Comparison of ENCODE assay signal across 10 cellular contexts in the genomic region with DNA sequence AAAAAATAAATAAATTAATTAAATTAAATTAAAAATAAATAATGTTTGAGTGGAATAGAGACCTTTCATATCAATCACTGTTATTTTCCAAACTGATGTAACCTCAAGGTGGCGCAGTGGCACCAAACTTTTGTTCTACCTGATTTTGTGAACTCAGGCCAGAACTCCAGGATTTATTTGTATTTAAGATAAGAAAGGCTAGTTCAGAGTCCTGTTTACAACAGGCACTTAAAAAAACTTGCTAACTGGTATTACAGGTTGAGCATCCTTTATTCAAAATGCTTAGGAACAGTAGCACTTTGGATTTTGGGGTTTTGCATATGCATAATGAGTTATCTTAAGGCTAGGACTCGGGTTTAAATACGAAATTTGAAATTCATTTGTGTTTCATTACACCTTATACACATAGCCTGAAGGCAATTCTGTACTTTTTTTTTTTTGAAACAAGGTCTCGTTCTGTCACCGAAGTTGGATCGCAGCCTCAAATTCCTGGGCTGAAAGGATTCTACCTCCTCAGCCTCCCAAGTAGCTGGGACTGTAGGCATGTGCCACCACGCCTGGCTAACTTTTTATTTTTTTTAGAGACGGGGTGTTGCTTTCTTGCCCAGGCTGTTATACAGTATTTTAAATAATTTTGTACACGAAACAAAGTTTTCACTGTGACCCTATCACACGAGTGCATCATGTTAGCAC. TPM values are rescaled to one million over a fixed set of nuclear protein-coding genes. Genes with fewer than 3 reads are reported as not detected.
DNase-seq lines count a peak whose midpoint lies in the region; ATAC-seq and TF ChIP-seq lines count a peak whose summit lies in the region.
"Had no signal": no experiment of that assay in that cellular context is flagged by ENCODE, and none has a peak within 500 bp of the region (broad histone marks: within the 10 kb centered on the region; RNA-seq: fewer than 3 reads in every experiment).

No MANE protein-coding gene starts in this region.

- peak overlapping the region; percentile 26; the same call in 1 of the 2 replicates for H3K27ac Mint-ChIP-seq in GM23338
- no peak overlapping the region for H3K27ac Mint-ChIP-seq in activated CD4-positive, alpha-beta memory T cell treated with anti-CD3 and anti-CD28 coated beads, Interleukin-2, amount 10 ng/mL, durations not matched to agents 7 days and 5 days

- POLR2A ChIA-PET in activated CD4-positive, alpha-beta memory T cell treated with anti-CD3 and anti-CD28 coated beads, Interleukin-2, amount 10 ng/mL, durations not matched to agents 7 days and 5 days (lab: Charles Lee) = interaction anchor here (1.7 kb wide), 1 partner anchor 30 kb away, joined by 4 read pairs; no protein-coding TSS in a partner anchor

- peak; percentile 18 for DNase-seq in CD1c-positive myeloid dendritic cell (ENCODE audit: extremely low spot score)
- peak; percentile 69 for DNase-seq in GM23338 (ENCODE audit: low spot score)
- DNase-seq in adipocyte (ENCODE audit: low read depth) = peak; percentile 50
- DNase-seq in left kidney (ENCODE audit: low read depth, low spot score) = peak; percentile 31
- no peak for DNase-seq in activated gamma-delta T cell (lab: John Stamatoyannopoulos, UW)
- DNase-seq in activated CD4-positive, alpha-beta memory T cell treated with anti-CD3 and anti-CD28 coated beads, Interleukin-2, amount 10 ng/mL, durations not matched to agents 7 days and 5 days = no peak
- DNase-seq in SKM-1 treated with dmso at 0.1 percent for 144 hours (lab: John Stamatoyannopoulos, UW; ENCODE audit: unreplicated experiment) = no peak
- DNase-seq: foreskin melanocyte had no signal

- H3K9me3 Mint-ChIP-seq in GM23338 = no peaks in the 10 kb centered on the region
- no peaks in the 10 kb centered on the region for H3K9me3 Mint-ChIP-seq in activated CD4-positive, alpha-beta memory T cell treated with anti-CD3 and anti-CD28 coated beads, Interleukin-2, amount 10 ng/mL, durations not matched to agents 7 days and 5 days

- peaks cover 47% of the 10 kb centered on the region for H3K4me1 Mint-ChIP-seq in GM23338
- peaks cover 36% of the 10 kb centered on the region for H3K4me1 Mint-ChIP-seq in activated CD4-positive, alpha-beta memory T cell treated with anti-CD3 and anti-CD28 coated beads, Interleukin-2, amount 10 ng/mL, durations not matched to agents 7 days and 5 days

- H2AFZ ChIP-seq in GM23338 = no peak overlapping the region

- no peak for ATAC-seq in GM23338
- no peak for ATAC-seq in HG02588 (IDR thresholded peaks at IDR 0.05; ENCODE audit: unreplicated experiment)

- H3K36me3 Mint-ChIP-seq in GM23338 (ENCODE audit: low read depth) = peaks cover 18% of the 10 kb centered on the region; the same call in 2 of the 3 replicates
- peaks cover 23% of the 10 kb centered on the region for H3K36me3 Mint-ChIP-seq in activated CD4-positive, alpha-beta memory T cell treated with anti-CD3 and anti-CD28 coated beads, Interleukin-2, amount 10 ng/mL, durations not matched to agents 7 days and 5 days (ENCODE audit: low read depth)

- CTCF ChIA-PET in activated CD4-positive, alpha-beta memory T cell treated with anti-CD3 and anti-CD28 coated beads, Interleukin-2, amount 10 ng/mL, durations not matched to agents 7 days and 5 days (lab: Charles Lee) = interaction anchor here (1.2 to 1.7 kb wide), 4 partner anchors 10 to 106 kb away, joined by 3 to 8 read pairs (median 4); no protein-coding TSS in a partner anchor

- H3K9me3 ChIP-seq in adipocyte (ENCODE audit: control insufficient read depth, low read length) = no peaks in the 10 kb centered on the region

- H3K9me2 ChIP-seq in GM23338 (ENCODE audit: insufficient read depth) = no peaks in the 10 kb centered on the region

- peaks cover 80% of the 10 kb centered on the region for H4K20me1 ChIP-seq in GM23338 (replicated peaks; ENCODE audit: insufficient read depth)

- H3K9ac ChIP-seq in adipocyte (ENCODE audit: low read length) = no peak overlapping the region

- peaks cover 2% of the 10 kb centered on the region for H3K27me3 Mint-ChIP-seq in GM23338 (ENCODE audit: insufficient read depth, low read depth, poor library complexity)
- no peaks in the 10 kb centered on the region for H3K27me3 Mint-ChIP-seq in activated CD4-positive, alpha-beta memory T cell treated with anti-CD3 and anti-CD28 coated beads, Interleukin-2, amount 10 ng/mL, durations not matched to agents 7 days and 5 days

- peaks cover 97% of the 10 kb centered on the region for H3K79me2 ChIP-seq in GM23338 (replicated peaks; ENCODE audit: insufficient read depth)

- H3F3A ChIP-seq in GM23338 (replicated peaks; ENCODE audit: low read depth) = 0 out of 2 replicates have a peak, but pooled peaks cover 14% of the 10 kb centered on the region

- TF ChIP-seq CTCF in GM23338 (conservative IDR thresholded peaks at IDR 0.05; ENCODE audit: low read depth in 2 of 2) = peak; percentile 59 to 62

- no peak overlapping the region for H3K27ac ChIP-seq in GM23338 (ENCODE audit: low read depth)

- H3K27me3 ChIP-seq in GM23338 (ENCODE audit: insufficient read depth) = no peaks in the 10 kb centered on the region
- H3K27me3 ChIP-seq in adipocyte (replicated peaks; ENCODE audit: control insufficient read depth, insufficient read depth, low read length) = no peaks in the 10 kb centered on the region

- H3K4me2 ChIP-seq in GM23338 = no peak overlapping the region

- H3K4me3 ChIP-seq in GM23338 (no peak overlapping the region), adipocyte (ENCODE audit: low read length) (no peak overlapping the region)

- H3K4me3 Mint-ChIP-seq in GM23338 = no peak overlapping the region
- no peak overlapping the region for H3K4me3 Mint-ChIP-seq in activated CD4-positive, alpha-beta memory T cell treated with anti-CD3 and anti-CD28 coated beads, Interleukin-2, amount 10 ng/mL, durations not matched to agents 7 days and 5 days

- H3K36me3 ChIP-seq in GM23338 (ENCODE audit: insufficient read depth) (no peaks in the 10 kb centered on the region; the same call in 1 of the 2 replicates), adipocyte (ENCODE audit: control insufficient read depth, insufficient read depth, low read length, severe bottlenecking) (peaks cover 18% of the 10 kb centered on the region)

- H3K4me1 ChIP-seq in GM23338 (ENCODE audit: insufficient read depth) (peaks cover 46% of the 10 kb centered on the region), adipocyte (ENCODE audit: control insufficient read depth, insufficient read depth, low read length) (peaks cover 14% of the 10 kb centered on the region)

TF ChIP-seq in GM23338, 12 proteins besides CTCF, POLR2A, EP300 and RAD21 (continues in another document):
- TF ChIP-seq, protein P1, sequence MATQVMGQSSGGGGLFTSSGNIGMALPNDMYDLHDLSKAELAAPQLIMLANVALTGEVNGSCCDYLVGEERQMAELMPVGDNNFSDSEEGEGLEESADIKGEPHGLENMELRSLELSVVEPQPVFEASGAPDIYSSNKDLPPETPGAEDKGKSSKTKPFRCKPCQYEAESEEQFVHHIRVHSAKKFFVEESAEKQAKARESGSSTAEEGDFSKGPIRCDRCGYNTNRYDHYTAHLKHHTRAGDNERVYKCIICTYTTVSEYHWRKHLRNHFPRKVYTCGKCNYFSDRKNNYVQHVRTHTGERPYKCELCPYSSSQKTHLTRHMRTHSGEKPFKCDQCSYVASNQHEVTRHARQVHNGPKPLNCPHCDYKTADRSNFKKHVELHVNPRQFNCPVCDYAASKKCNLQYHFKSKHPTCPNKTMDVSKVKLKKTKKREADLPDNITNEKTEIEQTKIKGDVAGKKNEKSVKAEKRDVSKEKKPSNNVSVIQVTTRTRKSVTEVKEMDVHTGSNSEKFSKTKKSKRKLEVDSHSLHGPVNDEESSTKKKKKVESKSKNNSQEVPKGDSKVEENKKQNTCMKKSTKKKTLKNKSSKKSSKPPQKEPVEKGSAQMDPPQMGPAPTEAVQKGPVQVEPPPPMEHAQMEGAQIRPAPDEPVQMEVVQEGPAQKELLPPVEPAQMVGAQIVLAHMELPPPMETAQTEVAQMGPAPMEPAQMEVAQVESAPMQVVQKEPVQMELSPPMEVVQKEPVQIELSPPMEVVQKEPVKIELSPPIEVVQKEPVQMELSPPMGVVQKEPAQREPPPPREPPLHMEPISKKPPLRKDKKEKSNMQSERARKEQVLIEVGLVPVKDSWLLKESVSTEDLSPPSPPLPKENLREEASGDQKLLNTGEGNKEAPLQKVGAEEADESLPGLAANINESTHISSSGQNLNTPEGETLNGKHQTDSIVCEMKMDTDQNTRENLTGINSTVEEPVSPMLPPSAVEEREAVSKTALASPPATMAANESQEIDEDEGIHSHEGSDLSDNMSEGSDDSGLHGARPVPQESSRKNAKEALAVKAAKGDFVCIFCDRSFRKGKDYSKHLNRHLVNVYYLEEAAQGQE (IDR thresholded peaks at IDR 0.05; ENCODE audit: unreplicated experiment) = no peak
- TF ChIP-seq EZH2phosphoT487 (IDR thresholded peaks at IDR 0.05; ENCODE audit: unreplicated experiment) (no peak), CREB1 (CRISPR knock-in tag; IDR thresholded peaks at IDR 0.05; ENCODE audit: low read depth) (no peak), NANOG (IDR thresholded peaks at IDR 0.05; ENCODE audit: borderline replicate concordance) (no peak)

RNA-seq across cellular contexts. Expression of gene YY1, which starts 32.4 kb away (rescaled TPM):
- 79.5 and 88.2 TPM in 2 replicates for total RNA-seq in GM23338 (2014; rRNA removed; shearing (Covaris generic))
- 126 and 128 TPM in 2 replicates for polyA plus RNA-seq in GM23338 (2016; fragmentation: Nextera tagmentation; extraction: Ambion mirVana)
- 10 to 100 TPM; 94.0 to 95.6 TPM for total RNA-seq in activated CD4-positive, alpha-beta memory T cell treated with anti-CD3 and anti-CD28 coated beads, Interleukin-2, amount 10 ng/mL, durations not matched to agents 7 days and 5 days

RNA-seq across cellular contexts. Expression of gene SLC25A29, which starts 34.9 kb away (rescaled TPM):
- 206 TPM in 2 replicates for total RNA-seq in GM23338 (2014; rRNA removed; shearing (Covaris generic))
- 65.6 and 67.3 TPM in 2 replicates for polyA plus RNA-seq in GM23338 (2016; fragmentation: Nextera tagmentation; extraction: Ambion mirVana)
- total RNA-seq in activated CD4-positive, alpha-beta memory T cell treated with anti-CD3 and anti-CD28 coated beads, Interleukin-2, amount 10 ng/mL, durations not matched to agents 7 days and 5 days = 1 to 10 TPM; 8.2 to 8.9 TPM

RNA-seq across cellular contexts. Expression of gene SLC25A47, which starts 51.7 kb away (rescaled TPM):
- total RNA-seq in GM23338 (2014; rRNA removed; shearing (Covaris generic)) = not detected in 2 replicates
- polyA plus RNA-seq in GM23338 (2016; fragmentation: Nextera tagmentation; extraction: Ambion mirVana) = not detected in 2 replicates
- not detected for total RNA-seq in activated CD4-positive, alpha-beta memory T cell treated with anti-CD3 and anti-CD28 coated beads, Interleukin-2, amount 10 ng/mL, durations not matched to agents 7 days and 5 days
- total RNA-seq: T-helper 2 cell treated with Interferon-gamma antibody and Interleukin-4, amounts not matched to agents 100 ng/mL and 5 ng/mL, for 36 hours had no signal

Comparison
In these comparisons a context has a peak if more than half of its experiments do, and no peak if none do; other contexts are left out.
1. DNase-seq: peak in CD1c-positive myeloid dendritic cell (single experiment), GM23338 (single experiment), adipocyte (single experiment) and left kidney (single experiment); none in activated gamma-delta T cell (single experiment), activated CD4-positive, alpha-beta memory T cell treated with anti-CD3 and anti-CD28 coated beads, Interleukin-2, amount 10 ng/mL, durations not matched to agents 7 days and 5 days (single experiment) and SKM-1 treated with dmso at 0.1 percent for 144 hours (single experiment).
2. RNA of gene SLC25A29, which starts 34.9 kb away (total RNA-seq): 206 TPM in GM23338; 8.2 to 8.9 TPM in activated CD4-positive, alpha-beta memory T cell treated with anti-CD3 and anti-CD28 coated beads, Interleukin-2, amount 10 ng/mL, durations not matched to agents 7 days and 5 days; every median in the first group is over 10 times any median in the second.